ENCODE assay signal across 1 cellular context in the genomic region with DNA sequence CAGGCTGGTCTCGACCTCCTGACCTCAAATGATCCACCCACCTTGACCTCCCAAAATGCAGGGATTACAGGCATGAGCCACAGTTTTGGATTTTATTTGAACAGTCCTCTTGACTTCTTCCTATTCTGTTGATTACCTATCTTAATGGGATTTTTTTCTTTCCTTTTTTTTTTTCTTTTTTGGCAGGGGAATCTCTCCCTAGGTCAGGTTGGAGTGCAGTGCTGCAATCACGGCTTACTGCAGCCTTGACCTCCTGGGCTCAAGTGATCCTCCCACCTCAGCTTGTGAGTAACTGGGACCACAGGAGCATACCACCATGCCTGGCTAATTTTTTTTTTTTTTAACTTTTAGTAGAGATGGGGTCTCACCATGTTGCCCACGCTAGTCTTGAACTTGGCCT.
TF ChIP-seq lines count a peak whose summit lies in the region.

No MANE protein-coding gene starts in this region.

TF ChIP-seq in SK-N-SH, 30 proteins besides CTCF, POLR2A, EP300 and RAD21 (continued from another document):
- TF ChIP-seq, protein P1, sequence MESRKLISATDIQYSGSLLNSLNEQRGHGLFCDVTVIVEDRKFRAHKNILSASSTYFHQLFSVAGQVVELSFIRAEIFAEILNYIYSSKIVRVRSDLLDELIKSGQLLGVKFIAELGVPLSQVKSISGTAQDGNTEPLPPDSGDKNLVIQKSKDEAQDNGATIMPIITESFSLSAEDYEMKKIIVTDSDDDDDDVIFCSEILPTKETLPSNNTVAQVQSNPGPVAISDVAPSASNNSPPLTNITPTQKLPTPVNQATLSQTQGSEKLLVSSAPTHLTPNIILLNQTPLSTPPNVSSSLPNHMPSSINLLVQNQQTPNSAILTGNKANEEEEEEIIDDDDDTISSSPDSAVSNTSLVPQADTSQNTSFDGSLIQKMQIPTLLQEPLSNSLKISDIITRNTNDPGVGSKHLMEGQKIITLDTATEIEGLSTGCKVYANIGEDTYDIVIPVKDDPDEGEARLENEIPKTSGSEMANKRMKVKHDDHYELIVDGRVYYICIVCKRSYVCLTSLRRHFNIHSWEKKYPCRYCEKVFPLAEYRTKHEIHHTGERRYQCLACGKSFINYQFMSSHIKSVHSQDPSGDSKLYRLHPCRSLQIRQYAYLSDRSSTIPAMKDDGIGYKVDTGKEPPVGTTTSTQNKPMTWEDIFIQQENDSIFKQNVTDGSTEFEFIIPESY (IDR thresholded peaks at IDR 0.05; ENCODE audit: borderline replicate concordance, low read depth) = no peak
- TF ChIP-seq FOXM1 (IDR thresholded peaks at IDR 0.05; ENCODE audit: low read depth) = no peak
- no peak for TF ChIP-seq TEAD4 (IDR thresholded peaks at IDR 0.05; ENCODE audit: borderline replicate concordance, insufficient read depth)
- TF ChIP-seq MXI1 (IDR thresholded peaks at IDR 0.05; ENCODE audit: low read depth, low read length) = no peak
- TF ChIP-seq RCOR1 (IDR thresholded peaks at IDR 0.05; ENCODE audit: low read length) = no peak
- TF ChIP-seq, protein P2, sequence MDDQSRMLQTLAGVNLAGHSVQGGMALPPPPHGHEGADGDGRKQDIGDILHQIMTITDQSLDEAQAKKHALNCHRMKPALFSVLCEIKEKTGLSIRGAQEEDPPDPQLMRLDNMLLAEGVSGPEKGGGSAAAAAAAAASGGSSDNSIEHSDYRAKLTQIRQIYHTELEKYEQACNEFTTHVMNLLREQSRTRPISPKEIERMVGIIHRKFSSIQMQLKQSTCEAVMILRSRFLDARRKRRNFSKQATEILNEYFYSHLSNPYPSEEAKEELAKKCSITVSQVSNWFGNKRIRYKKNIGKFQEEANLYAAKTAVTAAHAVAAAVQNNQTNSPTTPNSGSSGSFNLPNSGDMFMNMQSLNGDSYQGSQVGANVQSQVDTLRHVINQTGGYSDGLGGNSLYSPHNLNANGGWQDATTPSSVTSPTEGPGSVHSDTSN (IDR thresholded peaks at IDR 0.05) = no peak
- TF ChIP-seq SIN3A (IDR thresholded peaks at IDR 0.05; ENCODE audit: borderline replicate concordance, low read depth, low read length) = no peak
TF ChIP-seq in SK-N-SH: peak in this region for 0.
